26 cellular contexts compared by ENCODE assay signal in genomic region chrX:38236901-38237615, GRCh38. TPM values are rescaled to one million over a fixed set of nuclear protein-coding genes. Genes with fewer than 3 reads are reported as not detected.
DNase-seq lines count a peak whose midpoint lies in the region; ATAC-seq, FAIRE-seq and TF ChIP-seq lines count a peak whose summit lies in the region.
"Had no signal": no experiment of that assay in that cellular context is flagged by ENCODE, and none has a peak within 500 bp of the region (broad histone marks: within the 10 kb centered on the region; RNA-seq: fewer than 3 reads in every experiment).

No MANE protein-coding gene starts in this region.

- POLR2A ChIA-PET in CD8-positive, alpha-beta T cell (lab: Charles Lee): no interaction called here

- H3K27ac ChIP-seq in CD8-positive, alpha-beta T cell (ENCODE audit: low read depth, low read length): no peak overlapping the region
- H3K27ac ChIP-seq: BLaER1 treated with 17β-estradiol and CSF1 and Interleukin-3, amounts not matched to agents 10 nM and 100 nM; SJCRH30 had no signal

- TF ChIP-seq CTCF in CD8-positive, alpha-beta T cell (IDR thresholded peaks at IDR 0.05): no peak

- H3K4me1 ChIP-seq in CD8-positive, alpha-beta T cell (ENCODE audit: insufficient read depth, low read length): no peaks in the 10 kb centered on the region
- H3K4me1 ChIP-seq: BLaER1 treated with 17β-estradiol and CSF1 and Interleukin-3, amounts not matched to agents 10 nM and 100 nM; Caco-2; SJCRH30 had no signal

- intact Hi-C loops in CD8-positive, alpha-beta T cell (cut with DNase I, micrococcal nuclease): no loop called here

- no peak overlapping the region for H3K4me3 Mint-ChIP-seq in CD8-positive, alpha-beta T cell
- H3K4me3 Mint-ChIP-seq in activated T-cell treated with anti-CD3 and anti-CD28 coated beads, Interleukin-2, amount 50 U/mL, for 72 hours: no peak overlapping the region
- H3K4me3 Mint-ChIP-seq: CD4-positive, alpha-beta T cell had no signal

- no peaks in the 10 kb centered on the region for H3K9me3 ChIP-seq in CD8-positive, alpha-beta T cell (ENCODE audit: low read length)
- H3K9me3 ChIP-seq: BLaER1 treated with 17β-estradiol and CSF1 and Interleukin-3, amounts not matched to agents 10 nM and 100 nM; Caco-2; SJCRH30 had no signal

- CTCF ChIA-PET in CD8-positive, alpha-beta T cell (lab: Charles Lee): no interaction called here

- no peaks in the 10 kb centered on the region for H3K9me3 Mint-ChIP-seq in CD8-positive, alpha-beta T cell
- H3K9me3 Mint-ChIP-seq in activated T-cell treated with anti-CD3 and anti-CD28 coated beads, Interleukin-2, amount 50 U/mL, for 72 hours: no peaks in the 10 kb centered on the region
- H3K9me3 Mint-ChIP-seq: CD4-positive, alpha-beta T cell had no signal

- no peak overlapping the region for H3K27ac Mint-ChIP-seq in CD8-positive, alpha-beta T cell
- no peak overlapping the region for H3K27ac Mint-ChIP-seq in activated T-cell treated with anti-CD3 and anti-CD28 coated beads, Interleukin-2, amount 50 U/mL, for 72 hours
- H3K27ac Mint-ChIP-seq: CD4-positive, alpha-beta T cell had no signal

- TF ChIP-seq POLR2A in GM12892 (IDR thresholded peaks at IDR 0.05; ENCODE audit: low read depth, low read length): no peak

- no peaks in the 10 kb centered on the region for H3K4me1 Mint-ChIP-seq in CD8-positive, alpha-beta T cell (ENCODE audit: low read depth)
- no peaks in the 10 kb centered on the region for H3K4me1 Mint-ChIP-seq in activated T-cell treated with anti-CD3 and anti-CD28 coated beads, Interleukin-2, amount 50 U/mL, for 72 hours (ENCODE audit: low read depth)

- H3K27me3 Mint-ChIP-seq in CD8-positive, alpha-beta T cell (ENCODE audit: low read depth): peaks cover 7% of the 10 kb centered on the region
- peaks cover 44% of the 10 kb centered on the region for H3K27me3 Mint-ChIP-seq in activated T-cell treated with anti-CD3 and anti-CD28 coated beads, Interleukin-2, amount 50 U/mL, for 72 hours (ENCODE audit: low read depth)

- H3K36me3 ChIP-seq in CD8-positive, alpha-beta T cell (ENCODE audit: insufficient read depth, low read length): no peaks in the 10 kb centered on the region
- H3K36me3 ChIP-seq: BLaER1 treated with 17β-estradiol and CSF1 and Interleukin-3, amounts not matched to agents 10 nM and 100 nM; SJCRH30 had no signal

- no peak for ATAC-seq in CD8-positive, alpha-beta T cell
- ATAC-seq in activated T-cell treated with anti-CD3 and anti-CD28 coated beads, Interleukin-2, amount 50 U/mL, for 72 hours (replicated peaks in 1 of 2): no peak
- ATAC-seq: HepG2, PC-3, SK-N-SH treated with all-trans-retinoic acid at 6 μM for 48 hours had no signal

- FAIRE-seq in GM12892 (lab: Jason Lieb, UNC): no peak
- FAIRE-seq: H54, HepG2 had no signal

- no peak overlapping the region for H3K4me3 ChIP-seq in CD8-positive, alpha-beta T cell (ENCODE audit: low read depth, low read length)
- H3K4me3 ChIP-seq: BLaER1 treated with 17β-estradiol and CSF1 and Interleukin-3, amounts not matched to agents 10 nM and 100 nM; SJCRH30 had no signal

- H3K27me3 ChIP-seq in CD8-positive, alpha-beta T cell (ENCODE audit: insufficient read depth, low read length): no peaks in the 10 kb centered on the region
- H3K27me3 ChIP-seq: BLaER1 treated with 17β-estradiol and CSF1 and Interleukin-3, amounts not matched to agents 10 nM and 100 nM; SJCRH30 had no signal

- DNase-seq in EL: peak; percentile 7
- peak; percentile 42 for DNase-seq in NCI-H460 (ENCODE audit: extremely low read depth, low read depth)
- DNase-seq in fibroblast of peridontal ligament (ENCODE audit: extremely low read depth): peak; percentile 63
- no peak for DNase-seq in GM12892 (ENCODE audit: insufficient read length)
- no peak for DNase-seq in CD8-positive, alpha-beta T cell
- DNase-seq in activated T-cell treated with anti-CD3 and anti-CD28 coated beads, Interleukin-2, amount 50 U/mL, for 72 hours: no peak
- DNase-seq in NCI-H187 treated with DMSO at 0.1 percent for 48 hours (lab: John Stamatoyannopoulos, UW): no peak
- DNase-seq: Caco-2; CD4-positive, alpha-beta T cell; GF-D8; Karpas-422; NCI-H1092 treated with DMSO at 0.1 percent for 48 hours; NCI-H1436; NCI-H187; NCI-H2171 treated with DMSO at 0.1 percent for 48 hours; NCI-H345; NCI-H524 treated with DMSO at 0.1 percent for 48 hours; NCI-H82; NK-92 treated with Interleukin-12 subunit alpha and Interleukin-12 subunit beta, amount 100 ng/mL, for 24 hours; PC-3; SJCRH30; T-helper 2 cell had no signal

- H3K36me3 Mint-ChIP-seq in CD8-positive, alpha-beta T cell: no peaks in the 10 kb centered on the region
- H3K36me3 Mint-ChIP-seq in activated T-cell treated with anti-CD3 and anti-CD28 coated beads, Interleukin-2, amount 50 U/mL, for 72 hours (ENCODE audit: insufficient read depth in 2 of 2): no peaks in the 10 kb centered on the region

RNA-seq across cellular contexts. Expression of gene SRPX, which starts 16.4 kb away (rescaled TPM):
- total RNA-seq in NCI-H460 (2014; rRNA removed; shearing (Covaris generic)): 78.0 and 85.8 TPM in 2 replicates
- polyA plus RNA-seq in NCI-H460 (2014; cell fraction: nucleus; rRNA removed): 97.2 and 115 TPM in 2 replicates
- 0.17 TPM for polyA plus RNA-seq in GM12892 (2012; ENCODE audit: missing spikeins)
- total RNA-seq in CD8-positive, alpha-beta T cell: not detected
- total RNA-seq in activated T-cell treated with anti-CD3 and anti-CD28 coated beads, Interleukin-2, amount 50 U/mL, for 72 hours: not detected
- total RNA-seq: CD4-positive, alpha-beta T cell; HepG2 had no signal

Comparison
In these comparisons a context has a peak if more than half of its experiments do, and no peak if none do; other contexts are left out.
1. DNase-seq: peak in EL (single experiment), NCI-H460 (single experiment) and fibroblast of peridontal ligament (single experiment); none in GM12892 (single experiment), CD8-positive, alpha-beta T cell (0 of 7), activated T-cell treated with anti-CD3 and anti-CD28 coated beads, Interleukin-2, amount 50 U/mL, for 72 hours (0 of 2) and NCI-H187 treated with DMSO at 0.1 percent for 48 hours (single experiment).
2. RNA of gene SRPX, which starts 16.4 kb away (total RNA-seq): 78.0 to 85.8 TPM in NCI-H460; not detected in CD8-positive, alpha-beta T cell and not detected in activated T-cell treated with anti-CD3 and anti-CD28 coated beads, Interleukin-2, amount 50 U/mL, for 72 hours; every median in the first group is over 10 times any median in the second.